8 cellular contexts compared by ENCODE assay signal in genomic region chr7:126856691-126857291, GRCh38.
DNase-seq lines count a peak whose midpoint lies in the region; ATAC-seq, FAIRE-seq and TF ChIP-seq lines count a peak whose summit lies in the region.

No MANE protein-coding gene starts in this region.

- H3K4me1 ChIP-seq in heart right ventricle, result no peaks in the 10 kb centered on the region
- H3K4me1 ChIP-seq in SK-N-SH (ENCODE audit: control insufficient read depth in 1 of 2, insufficient read depth in 2 of 2, low read depth in 1 of 2, low read length in 1 of 2), result no peaks in the 10 kb centered on the region
- no peaks in the 10 kb centered on the region for H3K4me1 ChIP-seq in HepG2 (ENCODE audit: insufficient read depth, low read length)

- peak; percentile 4 for FAIRE-seq in HepG2 (lab: Jason Lieb, UNC)

- peaks cover 0 to 6% (median 0%) of the 10 kb centered on the region in 7 donors for H3K27me3 ChIP-seq in heart right ventricle
- no peaks in the 10 kb centered on the region for H3K27me3 ChIP-seq in SK-N-SH (ENCODE audit: insufficient read depth)
- no peaks in the 10 kb centered on the region for H3K27me3 ChIP-seq in HepG2 (ENCODE audit: control insufficient read depth in 1 of 2, insufficient read depth in 2 of 2, low read length in 2 of 2)

- peak; percentile 47; the same call in 1 of the 2 replicates for TF ChIP-seq RAD21 in SK-N-SH (IDR thresholded peaks at IDR 0.05; ENCODE audit: low read length)
- TF ChIP-seq RAD21 in HepG2 (CRISPR knock-in tag; IDR thresholded peaks at IDR 0.05), result no peak

- H3K9me2 ChIP-seq in SK-N-SH, result no peaks in the 10 kb centered on the region

- H3K36me3 ChIP-seq in heart right ventricle (no peaks in the 10 kb centered on the region), SK-N-SH (replicated peaks in 1 of 2; ENCODE audit: control insufficient read depth in 1 of 2, insufficient read depth in 2 of 2, low read length in 1 of 2) (no peaks in the 10 kb centered on the region), HepG2 (replicated peaks in 1 of 2; ENCODE audit: control insufficient read depth in 1 of 2, insufficient read depth in 2 of 2, low read length in 2 of 2) (no peaks in the 10 kb centered on the region)

- intact Hi-C loops in heart right ventricle (cut with DNase I) (loop anchor here in 1 of 10 donors (5.0 kb wide), 1 partner anchor 396 kb away; the partner anchor contains the start of gene GRM8), Right ventricle myocardium inferior (cut with DNase I) (no loop called here), HepG2 (cut with micrococcal nuclease; ENCODE audit: unreplicated experiment) (loop anchor here (1.0 kb wide), 1 partner anchor 53 kb away; no protein-coding TSS in a partner anchor)

- H3K4me2 ChIP-seq in SK-N-SH (no peak overlapping the region), HepG2 (ENCODE audit: low read depth, low read length) (no peak overlapping the region)

- no TSS peak for BruUV-seq in HepG2 (replicated peaks; lab: Mats Ljungman, UMichigan)

- H2AFZ ChIP-seq in SK-N-SH (ENCODE audit: low read depth) (no peak overlapping the region), HepG2 (ENCODE audit: low read length) (no peak overlapping the region)

- H3K4me3 ChIP-seq in heart right ventricle, result no peak overlapping the region
- H3K4me3 ChIP-seq in SK-N-SH (ENCODE audit: low read depth in 2 of 2, low read length in 1 of 2), result no peak overlapping the region
- no peak overlapping the region for H3K4me3 ChIP-seq in HepG2 (replicated peaks in 1 of 3; ENCODE audit: insufficient read depth in 1 of 3, low read depth in 2 of 3, low read length in 3 of 3)

- no peak for TF ChIP-seq POLR2A in HepG2 (IDR thresholded peaks at IDR 0.05; ENCODE audit: insufficient read depth in 1 of 2, low read depth in 2 of 2, low read length in 2 of 2)

- no peak overlapping the region for H3K9ac ChIP-seq in SK-N-SH
- H3K9ac ChIP-seq in HepG2 (ENCODE audit: insufficient read depth, low read depth, low read length), result no peak overlapping the region

- no peak overlapping the region for H3K4me3 Mint-ChIP-seq in activated CD4-positive, alpha-beta T cell treated with anti-CD3 and anti-CD28 coated beads, Interleukin-2, amount 10 ng/mL, durations not matched to agents 7 days and 5 days

- in situ Hi-C loops in HepG2 (cut with HindIII; ENCODE audit: extremely low pct_ligation_motif_present, low pct_unique_long_range_greater_than_20kb), result no loop called here

- POLR2A ChIA-PET in SK-N-SH (lab: Yijun Ruan, JAX), result no interaction called here
- POLR2A ChIA-PET in HepG2 (lab: Yijun Ruan, JAX), result no interaction called here
- POLR2A ChIA-PET in activated CD4-positive, alpha-beta T cell treated with anti-CD3 and anti-CD28 coated beads, Interleukin-2, amount 10 ng/mL, durations not matched to agents 7 days and 5 days (lab: Charles Lee), result no interaction called here

- 53 to 57% methylated on average over 2 of the region's 2 CpGs for WGBS in heart right ventricle, 2 donors
- WGBS in SK-N-SH (ENCODE audit: low lambda C conversion rate), result 29% methylated on average over 2 of the region's 2 CpGs
- 18% methylated on average over 2 of the region's 2 CpGs for WGBS in HepG2 (ENCODE audit: low lambda C conversion rate)

- H4K20me1 ChIP-seq in SK-N-SH (ENCODE audit: insufficient read depth) (no peaks in the 10 kb centered on the region), HepG2 (ENCODE audit: insufficient read depth, low read length) (no peaks in the 10 kb centered on the region)

- CTCF ChIA-PET in SK-N-SH (lab: Yijun Ruan, JAX) (interaction anchor here (0.7 to 2.6 kb wide), 12 partner anchors 9 to 280 kb away, joined by 3 to 11 read pairs (median 3); no protein-coding TSS in a partner anchor), HepG2 (lab: Yijun Ruan, JAX; ENCODE audit: low intra/inter-chr PET ratio, low total read pairs) (no interaction called here)
- CTCF ChIA-PET in activated CD4-positive, alpha-beta T cell treated with anti-CD3 and anti-CD28 coated beads, Interleukin-2, amount 10 ng/mL, durations not matched to agents 7 days and 5 days (lab: Charles Lee), result no interaction called here

- no peaks in the 10 kb centered on the region for H3K9me3 Mint-ChIP-seq in activated CD4-positive, alpha-beta T cell treated with anti-CD3 and anti-CD28 coated beads, Interleukin-2, amount 10 ng/mL, durations not matched to agents 7 days and 5 days

- DNase-seq in heart right ventricle (no peak), Right ventricle myocardium inferior (ENCODE audit: missing footprints) (no peak), SK-N-SH (no peak), HepG2 (ENCODE audit: low spot score) (peak; percentile 1), glomerular visceral epithelial cell (ENCODE audit: extremely low spot score) (no peak), NCI-H2227 (lab: John Stamatoyannopoulos, UW; ENCODE audit: unreplicated experiment) (no peak)
- DNase-seq in activated CD4-positive, alpha-beta T cell treated with anti-CD3 and anti-CD28 coated beads, Interleukin-2, amount 10 ng/mL, durations not matched to agents 7 days and 5 days, result no peak

- H3K4me1 Mint-ChIP-seq in activated CD4-positive, alpha-beta T cell treated with anti-CD3 and anti-CD28 coated beads, Interleukin-2, amount 10 ng/mL, durations not matched to agents 7 days and 5 days, result no peaks in the 10 kb centered on the region

- H3K27ac Mint-ChIP-seq in activated CD4-positive, alpha-beta T cell treated with anti-CD3 and anti-CD28 coated beads, Interleukin-2, amount 10 ng/mL, durations not matched to agents 7 days and 5 days, result no peak overlapping the region

- H3K36me3 Mint-ChIP-seq in activated CD4-positive, alpha-beta T cell treated with anti-CD3 and anti-CD28 coated beads, Interleukin-2, amount 10 ng/mL, durations not matched to agents 7 days and 5 days (ENCODE audit: low read depth), result no peaks in the 10 kb centered on the region

- ATAC-seq in heart right ventricle, result no peak
- no peak for ATAC-seq in Right ventricle myocardium inferior
- peak; percentile 57 for ATAC-seq in HG03025 (IDR thresholded peaks at IDR 0.05; ENCODE audit: low FRiP score, unreplicated experiment)
- ATAC-seq in HepG2, result no peak

- no peak for TF ChIP-seq EP300 in SK-N-SH (IDR thresholded peaks at IDR 0.05; ENCODE audit: borderline replicate concordance in 1 of 2, low read depth in 1 of 2, low read length in 1 of 2)
- TF ChIP-seq EP300 in HepG2 (IDR thresholded peaks at IDR 0.05; ENCODE audit: low read depth in 2 of 2, low read length in 2 of 2), result no peak
- no peak for TF ChIP-seq EP300 in HepG2 (CRISPR knock-in tag; IDR thresholded peaks at IDR 0.05; ENCODE audit: borderline replicate concordance)

- H3K79me2 ChIP-seq in SK-N-SH (ENCODE audit: insufficient read depth) (no peaks in the 10 kb centered on the region), HepG2 (ENCODE audit: insufficient read depth, low read length) (no peaks in the 10 kb centered on the region)

- H3F3A ChIP-seq in SK-N-SH (replicated peaks; ENCODE audit: insufficient read depth), result no peaks in the 10 kb centered on the region

- H3K9me3 ChIP-seq in heart right ventricle, result no peaks in the 10 kb centered on the region
- H3K9me3 ChIP-seq in SK-N-SH, result no peaks in the 10 kb centered on the region
- no peaks in the 10 kb centered on the region for H3K9me3 ChIP-seq in HepG2 (ENCODE audit: low read length)

- H3K27me3 Mint-ChIP-seq in activated CD4-positive, alpha-beta T cell treated with anti-CD3 and anti-CD28 coated beads, Interleukin-2, amount 10 ng/mL, durations not matched to agents 7 days and 5 days, result peaks cover 6% of the 10 kb centered on the region

- TF ChIP-seq CTCF in heart right ventricle (IDR thresholded peaks at IDR 0.05), result peak in 7 of 9 donors; percentile 29 to 59 (median 40)
- TF ChIP-seq CTCF in SK-N-SH (IDR thresholded peaks at IDR 0.05), result peak; percentile 79
- TF ChIP-seq CTCF in HepG2 (CRISPR knock-in tag; IDR thresholded peaks at IDR 0.05), result peak; percentile 51

- H3K27ac ChIP-seq in heart right ventricle, result no peak overlapping the region
- no peak overlapping the region for H3K27ac ChIP-seq in SK-N-SH (ENCODE audit: low read depth in 2 of 2, low read length in 1 of 2)
- H3K27ac ChIP-seq in HepG2 (ENCODE audit: extremely low read length, insufficient read depth, low read length), result no peak overlapping the region

TF ChIP-seq in SK-N-SH, 30 proteins besides CTCF, POLR2A, EP300 and RAD21:
- TF ChIP-seq POLR2AphosphoS5 (IDR thresholded peaks at IDR 0.05; ENCODE audit: low read depth, low read length) (no peak), SMC3 (IDR thresholded peaks at IDR 0.05; ENCODE audit: low read depth, low read length) (peak; percentile 38)
TF ChIP-seq in SK-N-SH: peak in this region for 1.

TF ChIP-seq in HepG2, 621 proteins besides CTCF, POLR2A, EP300 and RAD21:
- TF ChIP-seq BHLHE40 (IDR thresholded peaks at IDR 0.05; ENCODE audit: low read length) (no peak), PLSCR1 (CRISPR knock-in tag; IDR thresholded peaks at IDR 0.05; ENCODE audit: borderline replicate concordance) (no peak), RFX5 (IDR thresholded peaks at IDR 0.05; ENCODE audit: low read depth, low read length) (no peak), ZNF619 (CRISPR knock-in tag; IDR thresholded peaks at IDR 0.05) (no peak), GATAD2A (CRISPR knock-in tag; IDR thresholded peaks at IDR 0.05) (no peak), GATA4 (IDR thresholded peaks at IDR 0.05; ENCODE audit: borderline replicate concordance, low read depth) (no peak)
